24 cellular contexts compared by ENCODE assay signal in genomic region chr2:226074391-226074790, GRCh38.
"Had no signal": no experiment of that assay in that cellular context is flagged by ENCODE, and none has a peak within 500 bp of the region (broad histone marks: within the 10 kb centered on the region; RNA-seq: fewer than 3 reads in every experiment).

No MANE protein-coding gene starts in this region.

- H3K4me3 Mint-ChIP-seq: natural killer cell; stimulated activated effector memory CD8-positive, alpha-beta T cell treated with anti-CD3 and anti-CD28 coated beads, Interleukin-12 subunit alpha, Interleukin-12 subunit beta, amount 100 ng/mL, for 72 hours had no signal

- H3K27ac Mint-ChIP-seq: natural killer cell; progenitor cell of endocrine pancreas; stimulated activated effector memory CD8-positive, alpha-beta T cell treated with anti-CD3 and anti-CD28 coated beads, Interleukin-12 subunit alpha, Interleukin-12 subunit beta, amount 100 ng/mL, for 72 hours had no signal

- H3K27me3 Mint-ChIP-seq: progenitor cell of endocrine pancreas had no signal

- H3K4me3 ChIP-seq: coronary artery, heart right ventricle, left lung, smooth muscle cell, stomach, thyroid gland, vagina had no signal

- H3K9me3 Mint-ChIP-seq: stimulated activated effector memory CD8-positive, alpha-beta T cell treated with anti-CD3 and anti-CD28 coated beads, Interleukin-12 subunit alpha, Interleukin-12 subunit beta, amount 100 ng/mL, for 72 hours had no signal

- H3K36me3 Mint-ChIP-seq: natural killer cell; stimulated activated effector memory CD8-positive, alpha-beta T cell treated with anti-CD3 and anti-CD28 coated beads, Interleukin-12 subunit alpha, Interleukin-12 subunit beta, amount 100 ng/mL, for 72 hours had no signal

- DNase-seq: dermis blood vessel endothelial cell; effector memory CD4-positive, alpha-beta T cell; erythroblast; foreskin melanocyte; glutamatergic neuron; heart right ventricle; hippocampal formation; left cardiac atrium; left lung; mammary epithelial cell; natural killer cell; occipital lobe; stimulated activated CD4-positive, alpha-beta T cell treated with anti-CD3 and anti-CD28 coated beads, Interleukin-12 subunit alpha, Interleukin-12 subunit beta, amount 100 ng/mL, for 4 hours; stimulated activated CD4-positive, alpha-beta T cell treated with anti-CD3 and anti-CD28 coated beads, Interleukin-1b, Interleukin-23, amount 100 ng/mL, for 48 hours; stimulated activated CD4-positive, alpha-beta T cell treated with anti-CD3 and anti-CD28 coated beads, Interleukin-4, amount 100 ng/mL, for 24 hours; stimulated activated naive CD4-positive, alpha-beta T cell treated with Interleukin-2 at 50 U/mL for 16 hours; stomach; thyroid gland; trophoblast cell had no signal

- H3K4me1 Mint-ChIP-seq: natural killer cell; stimulated activated effector memory CD8-positive, alpha-beta T cell treated with anti-CD3 and anti-CD28 coated beads, Interleukin-12 subunit alpha, Interleukin-12 subunit beta, amount 100 ng/mL, for 72 hours had no signal
